8 cellular contexts compared by ENCODE assay signal in the genomic region with DNA sequence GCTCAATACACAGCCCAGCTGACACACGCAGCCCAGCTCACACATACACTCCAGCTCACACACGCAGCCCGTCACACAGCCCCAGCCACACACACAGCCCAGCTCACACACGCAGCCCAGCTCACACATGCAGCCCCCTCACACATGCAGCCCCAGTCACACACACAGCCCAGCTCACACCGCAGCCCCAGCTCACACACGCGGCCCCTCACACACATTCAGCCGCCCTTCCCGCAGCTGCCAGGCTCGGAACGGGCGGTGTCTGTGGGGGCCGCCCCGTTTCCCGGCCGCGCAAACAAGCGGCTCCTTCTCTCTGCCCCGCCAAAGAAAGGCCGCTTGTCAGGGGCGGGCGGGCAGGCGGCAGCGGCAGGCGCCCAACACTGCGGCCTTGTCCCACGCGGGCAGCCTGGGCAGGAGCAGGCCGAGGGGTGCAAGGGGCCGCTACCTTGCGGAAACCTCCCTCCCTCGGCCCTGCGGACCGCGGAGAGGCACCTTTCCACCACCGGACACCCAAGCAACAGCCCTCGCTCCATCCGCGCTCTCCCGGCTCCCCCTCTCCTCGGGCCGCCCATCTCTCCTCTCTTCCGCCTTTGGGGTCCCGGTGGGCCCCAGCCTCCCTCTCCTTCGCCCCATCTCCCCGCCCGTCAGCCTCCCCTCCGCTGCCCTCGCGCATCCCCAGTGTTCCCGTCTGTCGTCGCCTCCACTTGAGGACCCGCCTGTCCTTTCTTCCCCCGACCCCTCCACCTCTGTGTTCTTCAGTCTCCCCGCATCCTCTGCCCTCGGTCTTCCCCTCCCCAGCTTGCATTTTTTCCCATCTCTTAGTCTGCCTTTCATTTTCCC. TPM values are rescaled to one million over a fixed set of nuclear protein-coding genes. Genes with fewer than 3 reads are reported as not detected.
DNase-seq lines count a peak whose midpoint lies in the region; ATAC-seq and TF ChIP-seq lines count a peak whose summit lies in the region.

No MANE protein-coding gene starts in this region.

- peaks cover 4% of the 10 kb centered on the region; the same call in 1 of the 3 replicates for H3K36me3 Mint-ChIP-seq in GM23338 (ENCODE audit: low read depth)
- peaks cover 5% of the 10 kb centered on the region for H3K36me3 Mint-ChIP-seq in activated T-helper 1 cell treated with anti-CD3 and anti-CD28 coated beads, Interleukin-12 subunit alpha, Interleukin-12 subunit beta, Interleukin-2, Interleukin-4 antibody, amounts not matched to agents 30 ng/mL and 10 ng/mL and 1 ng/mL, durations not matched to agents 14 hours and 24 hours and 36 hours (ENCODE audit: low read depth)

- H2AFZ ChIP-seq in GM23338, result peak overlapping the region; percentile 95

- peak; percentile 57 for DNase-seq in GM23338 (ENCODE audit: low spot score)
- DNase-seq in activated T-helper 1 cell treated with anti-CD3 and anti-CD28 coated beads, Interleukin-12 subunit alpha, Interleukin-12 subunit beta, Interleukin-2, Interleukin-4 antibody, amounts not matched to agents 30 ng/mL and 10 ng/mL and 1 ng/mL, durations not matched to agents 14 hours and 24 hours and 36 hours (ENCODE audit: low spot score), result no peak
- peak; percentile 38 for DNase-seq in left cardiac atrium
- peak; percentile 88 for DNase-seq in putamen (ENCODE audit: low spot score)
- no peak for DNase-seq in GM13977 (ENCODE audit: low spot score)
- no peak for DNase-seq in DMS114 treated with DMSO at 0.1 percent for 48 hours (lab: John Stamatoyannopoulos, UW; ENCODE audit: unreplicated experiment)

- in situ Hi-C loops in GM13977 (cut with MboI; ENCODE audit: low pct_unique_long_range_greater_than_20kb, low sequenced_read_pairs, unreplicated experiment), result no loop called here

- H3K4me3 ChIP-seq in GM23338, result peak overlapping the region; percentile 72

- peaks cover 10% of the 10 kb centered on the region; the same call in 1 of the 2 replicates for H4K20me1 ChIP-seq in GM23338 (replicated peaks; ENCODE audit: insufficient read depth)

- intact Hi-C loops in activated T-helper 1 cell treated with anti-CD3 and anti-CD28 coated beads, Interleukin-12 subunit alpha, Interleukin-12 subunit beta, Interleukin-2, Interleukin-4 antibody, amounts not matched to agents 30 ng/mL and 10 ng/mL and 1 ng/mL, durations not matched to agents 14 hours and 24 hours and 36 hours (cut with micrococcal nuclease), result loop anchor here (2.0 to 5.0 kb wide), 2 partner anchors 318 to 465 kb away; a partner anchor contains a TSS
- intact Hi-C loops in left cardiac atrium (cut with DNase I), result loop anchor here in 1 of 2 donors (5.0 kb wide), 2 partner anchors 32 to 48 kb away; no protein-coding TSS in a partner anchor

- H3K27ac ChIP-seq in GM23338 (ENCODE audit: low read depth), result no peak overlapping the region

- ATAC-seq in GM23338 (peak; percentile 2), left cardiac atrium (no peak), HG03097 (IDR thresholded peaks at IDR 0.05; ENCODE audit: low FRiP score, unreplicated experiment) (no peak), HG03108 (IDR thresholded peaks at IDR 0.05; ENCODE audit: unreplicated experiment) (no peak)

- peaks cover 72% of the 10 kb centered on the region for H3K27me3 Mint-ChIP-seq in GM23338 (ENCODE audit: insufficient read depth, low read depth, poor library complexity)
- peaks cover 23% of the 10 kb centered on the region for H3K27me3 Mint-ChIP-seq in activated T-helper 1 cell treated with anti-CD3 and anti-CD28 coated beads, Interleukin-12 subunit alpha, Interleukin-12 subunit beta, Interleukin-2, Interleukin-4 antibody, amounts not matched to agents 30 ng/mL and 10 ng/mL and 1 ng/mL, durations not matched to agents 14 hours and 24 hours and 36 hours (ENCODE audit: insufficient read depth)

- no peaks in the 10 kb centered on the region for H3K9me2 ChIP-seq in GM23338 (ENCODE audit: insufficient read depth)

- H3K4me1 Mint-ChIP-seq in GM23338, result peaks cover 56% of the 10 kb centered on the region
- H3K4me1 Mint-ChIP-seq in activated T-helper 1 cell treated with anti-CD3 and anti-CD28 coated beads, Interleukin-12 subunit alpha, Interleukin-12 subunit beta, Interleukin-2, Interleukin-4 antibody, amounts not matched to agents 30 ng/mL and 10 ng/mL and 1 ng/mL, durations not matched to agents 14 hours and 24 hours and 36 hours (ENCODE audit: low read depth), result peaks cover 23% of the 10 kb centered on the region

- no peak for TF ChIP-seq CTCF in GM23338 (conservative IDR thresholded peaks at IDR 0.05; ENCODE audit: low read depth in 2 of 2)
- TF ChIP-seq CTCF in GM13977 (IDR thresholded peaks at IDR 0.05; ENCODE audit: extremely low read depth, insufficient read depth, missing control alignments), result no peak

- no peaks in the 10 kb centered on the region for H3K79me2 ChIP-seq in GM23338 (replicated peaks; ENCODE audit: insufficient read depth)

- H3K36me3 ChIP-seq in GM23338 (ENCODE audit: insufficient read depth), result no peaks in the 10 kb centered on the region

- H3K27me3 ChIP-seq in GM23338 (ENCODE audit: insufficient read depth), result peaks cover 73% of the 10 kb centered on the region

- peaks cover 3% of the 10 kb centered on the region; the same call in 2 of the 3 replicates for H3K9me3 Mint-ChIP-seq in GM23338
- no peaks in the 10 kb centered on the region for H3K9me3 Mint-ChIP-seq in activated T-helper 1 cell treated with anti-CD3 and anti-CD28 coated beads, Interleukin-12 subunit alpha, Interleukin-12 subunit beta, Interleukin-2, Interleukin-4 antibody, amounts not matched to agents 30 ng/mL and 10 ng/mL and 1 ng/mL, durations not matched to agents 14 hours and 24 hours and 36 hours

- peaks cover 49% of the 10 kb centered on the region for H3K4me1 ChIP-seq in GM23338 (ENCODE audit: insufficient read depth)

- peak overlapping the region; percentile 91 for H3K4me2 ChIP-seq in GM23338

- H3K27ac Mint-ChIP-seq in GM23338, result no peak overlapping the region
- H3K27ac Mint-ChIP-seq in activated T-helper 1 cell treated with anti-CD3 and anti-CD28 coated beads, Interleukin-12 subunit alpha, Interleukin-12 subunit beta, Interleukin-2, Interleukin-4 antibody, amounts not matched to agents 30 ng/mL and 10 ng/mL and 1 ng/mL, durations not matched to agents 14 hours and 24 hours and 36 hours, result peak overlapping the region; percentile 69

- H3F3A ChIP-seq in GM23338 (replicated peaks; ENCODE audit: low read depth), result peaks cover 9% of the 10 kb centered on the region

- H3K4me3 Mint-ChIP-seq in GM23338, result peak overlapping the region; percentile 64
- H3K4me3 Mint-ChIP-seq in activated T-helper 1 cell treated with anti-CD3 and anti-CD28 coated beads, Interleukin-12 subunit alpha, Interleukin-12 subunit beta, Interleukin-2, Interleukin-4 antibody, amounts not matched to agents 30 ng/mL and 10 ng/mL and 1 ng/mL, durations not matched to agents 14 hours and 24 hours and 36 hours, result peak overlapping the region; percentile 83

TF ChIP-seq in GM23338, 12 proteins besides CTCF, POLR2A, EP300 and RAD21:
- no peak for TF ChIP-seq NANOG (IDR thresholded peaks at IDR 0.05; ENCODE audit: borderline replicate concordance)
- TF ChIP-seq EZH2phosphoT487 (IDR thresholded peaks at IDR 0.05; ENCODE audit: unreplicated experiment), result peak; percentile 93
- TF ChIP-seq EZH2 (IDR thresholded peaks at IDR 0.05; ENCODE audit: low read depth, unreplicated experiment), result peak; percentile 85

RNA-seq across cellular contexts. Expression of a gene that starts 2.2 kb away (rescaled TPM):
- total RNA-seq in GM23338 (2014; rRNA removed; shearing (Covaris generic)), result 85.2 and 93.9 TPM in 2 replicates
- polyA plus RNA-seq in GM23338 (2016; fragmentation: Nextera tagmentation; extraction: Ambion mirVana), result 45.3 and 46.0 TPM in 2 replicates
- 0.86 and 1.4 TPM in 2 replicates for total RNA-seq in activated T-helper 1 cell treated with anti-CD3 and anti-CD28 coated beads, Interleukin-12 subunit alpha, Interleukin-12 subunit beta, Interleukin-2, Interleukin-4 antibody, amounts not matched to agents 30 ng/mL and 10 ng/mL and 1 ng/mL, durations not matched to agents 14 hours and 24 hours and 36 hours
- 100 to 1,000 TPM; 108 to 159 TPM for total RNA-seq in left cardiac atrium

RNA-seq across cellular contexts. Expression of a gene that starts 37.4 kb away (rescaled TPM):
- total RNA-seq in GM23338 (2014; rRNA removed; shearing (Covaris generic)), result 106 and 109 TPM in 2 replicates
- polyA plus RNA-seq in GM23338 (2016; fragmentation: Nextera tagmentation; extraction: Ambion mirVana), result 79.9 and 83.3 TPM in 2 replicates
- 162 and 165 TPM in 2 replicates for total RNA-seq in activated T-helper 1 cell treated with anti-CD3 and anti-CD28 coated beads, Interleukin-12 subunit alpha, Interleukin-12 subunit beta, Interleukin-2, Interleukin-4 antibody, amounts not matched to agents 30 ng/mL and 10 ng/mL and 1 ng/mL, durations not matched to agents 14 hours and 24 hours and 36 hours
- total RNA-seq in left cardiac atrium, result 100 to 1,000 TPM in 1 of 2 donors, 10 to 100 TPM in 1; 98.2 to 129 TPM

RNA-seq across cellular contexts. Expression of a gene that starts 43.9 kb away (rescaled TPM):
- 11.1 and 12.8 TPM in 2 replicates for total RNA-seq in GM23338 (2014; rRNA removed; shearing (Covaris generic))
- 4.3 and 4.6 TPM in 2 replicates for polyA plus RNA-seq in GM23338 (2016; fragmentation: Nextera tagmentation; extraction: Ambion mirVana)
- total RNA-seq in activated T-helper 1 cell treated with anti-CD3 and anti-CD28 coated beads, Interleukin-12 subunit alpha, Interleukin-12 subunit beta, Interleukin-2, Interleukin-4 antibody, amounts not matched to agents 30 ng/mL and 10 ng/mL and 1 ng/mL, durations not matched to agents 14 hours and 24 hours and 36 hours, result 17.7 and 18.4 TPM in 2 replicates
- 10 to 100 TPM; 13.4 to 18.8 TPM for total RNA-seq in left cardiac atrium

Comparison
In these comparisons a context has a peak if more than half of its experiments do, and no peak if none do; other contexts are left out.
1. DNase-seq: peak in GM23338 (single experiment), left cardiac atrium (single experiment) and putamen (single experiment); none in activated T-helper 1 cell treated with anti-CD3 and anti-CD28 coated beads, Interleukin-12 subunit alpha, Interleukin-12 subunit beta, Interleukin-2, Interleukin-4 antibody, amounts not matched to agents 30 ng/mL and 10 ng/mL and 1 ng/mL, durations not matched to agents 14 hours and 24 hours and 36 hours (single experiment), GM13977 (single experiment) and DMS114 treated with DMSO at 0.1 percent for 48 hours (single experiment).
2. RNA of a gene that starts 2.2 kb away (total RNA-seq): 108 to 159 TPM in left cardiac atrium and 85.2 to 93.9 TPM in GM23338; 0.86 to 1.4 TPM in activated T-helper 1 cell treated with anti-CD3 and anti-CD28 coated beads, Interleukin-12 subunit alpha, Interleukin-12 subunit beta, Interleukin-2, Interleukin-4 antibody, amounts not matched to agents 30 ng/mL and 10 ng/mL and 1 ng/mL, durations not matched to agents 14 hours and 24 hours and 36 hours; every median in the first group is over 10 times any median in the second.